ENCODE assay signal across 1 cellular context in the genomic region with DNA sequence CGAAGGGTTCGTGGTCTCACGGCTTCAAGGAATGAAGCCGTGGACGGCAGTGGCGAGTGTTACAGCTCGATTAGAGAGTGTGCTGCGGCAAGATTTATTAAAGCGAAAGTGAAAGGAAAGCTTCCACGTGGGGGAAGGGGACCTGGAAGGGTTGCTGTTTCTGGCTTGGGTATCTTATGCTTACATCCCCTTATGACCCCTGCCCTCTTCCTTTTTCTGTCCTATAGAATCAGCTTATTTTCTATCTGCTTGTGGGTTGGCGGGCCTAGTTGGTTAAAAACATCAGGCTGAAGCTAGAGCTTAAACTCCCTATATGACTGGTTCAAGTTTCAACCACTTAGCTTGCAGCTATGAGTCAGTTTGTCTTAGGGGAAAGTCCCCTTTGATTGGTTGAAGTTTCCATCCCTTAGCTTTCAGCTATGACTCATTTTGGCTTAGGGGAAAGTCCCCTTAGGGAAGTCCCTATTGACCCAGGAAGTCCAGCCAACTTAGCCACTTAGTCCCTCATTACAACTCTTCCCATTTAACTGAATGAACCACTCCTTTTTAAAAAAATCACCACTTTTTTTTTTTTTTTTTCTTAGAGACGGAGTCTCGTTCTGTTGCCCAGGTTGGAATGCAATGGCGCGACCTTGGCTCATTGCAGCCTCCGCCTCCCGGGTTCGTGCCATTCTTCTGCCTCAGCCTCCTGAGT.
TF ChIP-seq lines count a peak whose summit lies in the region.

No MANE protein-coding gene starts in this region.

TF ChIP-seq in K562, 482 proteins besides CTCF, POLR2A, EP300 and RAD21 (continued from another document and continues in another):
- TF ChIP-seq, protein P1, sequence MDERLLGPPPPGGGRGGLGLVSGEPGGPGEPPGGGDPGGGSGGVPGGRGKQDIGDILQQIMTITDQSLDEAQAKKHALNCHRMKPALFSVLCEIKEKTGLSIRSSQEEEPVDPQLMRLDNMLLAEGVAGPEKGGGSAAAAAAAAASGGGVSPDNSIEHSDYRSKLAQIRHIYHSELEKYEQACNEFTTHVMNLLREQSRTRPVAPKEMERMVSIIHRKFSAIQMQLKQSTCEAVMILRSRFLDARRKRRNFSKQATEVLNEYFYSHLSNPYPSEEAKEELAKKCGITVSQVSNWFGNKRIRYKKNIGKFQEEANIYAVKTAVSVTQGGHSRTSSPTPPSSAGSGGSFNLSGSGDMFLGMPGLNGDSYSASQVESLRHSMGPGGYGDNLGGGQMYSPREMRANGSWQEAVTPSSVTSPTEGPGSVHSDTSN (CRISPR knock-in tag; IDR thresholded peaks at IDR 0.05; ENCODE audit: low read depth): no peak
- TF ChIP-seq, protein P1 (tag; conservative IDR thresholded peaks at IDR 0.05; ENCODE audit: low read depth): peak; percentile 44
- TF ChIP-seq, protein P2, sequence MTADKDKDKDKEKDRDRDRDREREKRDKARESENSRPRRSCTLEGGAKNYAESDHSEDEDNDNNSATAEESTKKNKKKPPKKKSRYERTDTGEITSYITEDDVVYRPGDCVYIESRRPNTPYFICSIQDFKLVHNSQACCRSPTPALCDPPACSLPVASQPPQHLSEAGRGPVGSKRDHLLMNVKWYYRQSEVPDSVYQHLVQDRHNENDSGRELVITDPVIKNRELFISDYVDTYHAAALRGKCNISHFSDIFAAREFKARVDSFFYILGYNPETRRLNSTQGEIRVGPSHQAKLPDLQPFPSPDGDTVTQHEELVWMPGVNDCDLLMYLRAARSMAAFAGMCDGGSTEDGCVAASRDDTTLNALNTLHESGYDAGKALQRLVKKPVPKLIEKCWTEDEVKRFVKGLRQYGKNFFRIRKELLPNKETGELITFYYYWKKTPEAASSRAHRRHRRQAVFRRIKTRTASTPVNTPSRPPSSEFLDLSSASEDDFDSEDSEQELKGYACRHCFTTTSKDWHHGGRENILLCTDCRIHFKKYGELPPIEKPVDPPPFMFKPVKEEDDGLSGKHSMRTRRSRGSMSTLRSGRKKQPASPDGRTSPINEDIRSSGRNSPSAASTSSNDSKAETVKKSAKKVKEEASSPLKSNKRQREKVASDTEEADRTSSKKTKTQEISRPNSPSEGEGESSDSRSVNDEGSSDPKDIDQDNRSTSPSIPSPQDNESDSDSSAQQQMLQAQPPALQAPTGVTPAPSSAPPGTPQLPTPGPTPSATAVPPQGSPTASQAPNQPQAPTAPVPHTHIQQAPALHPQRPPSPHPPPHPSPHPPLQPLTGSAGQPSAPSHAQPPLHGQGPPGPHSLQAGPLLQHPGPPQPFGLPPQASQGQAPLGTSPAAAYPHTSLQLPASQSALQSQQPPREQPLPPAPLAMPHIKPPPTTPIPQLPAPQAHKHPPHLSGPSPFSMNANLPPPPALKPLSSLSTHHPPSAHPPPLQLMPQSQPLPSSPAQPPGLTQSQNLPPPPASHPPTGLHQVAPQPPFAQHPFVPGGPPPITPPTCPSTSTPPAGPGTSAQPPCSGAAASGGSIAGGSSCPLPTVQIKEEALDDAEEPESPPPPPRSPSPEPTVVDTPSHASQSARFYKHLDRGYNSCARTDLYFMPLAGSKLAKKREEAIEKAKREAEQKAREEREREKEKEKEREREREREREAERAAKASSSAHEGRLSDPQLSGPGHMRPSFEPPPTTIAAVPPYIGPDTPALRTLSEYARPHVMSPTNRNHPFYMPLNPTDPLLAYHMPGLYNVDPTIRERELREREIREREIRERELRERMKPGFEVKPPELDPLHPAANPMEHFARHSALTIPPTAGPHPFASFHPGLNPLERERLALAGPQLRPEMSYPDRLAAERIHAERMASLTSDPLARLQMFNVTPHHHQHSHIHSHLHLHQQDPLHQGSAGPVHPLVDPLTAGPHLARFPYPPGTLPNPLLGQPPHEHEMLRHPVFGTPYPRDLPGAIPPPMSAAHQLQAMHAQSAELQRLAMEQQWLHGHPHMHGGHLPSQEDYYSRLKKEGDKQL (CRISPR knock-in tag; IDR thresholded peaks at IDR 0.05; ENCODE audit: borderline replicate concordance): no peak
- TF ChIP-seq SMAD4 (CRISPR knock-in tag; conservative IDR thresholded peaks at IDR 0.05) (no peak), SIRT6 (IDR thresholded peaks at IDR 0.05; ENCODE audit: low read depth, low read length) (no peak), ZNF431 (CRISPR knock-in tag; IDR thresholded peaks at IDR 0.05) (no peak), BDP1 (IDR thresholded peaks at IDR 0.05; ENCODE audit: insufficient read depth, insufficient read length) (no peak), RUNX1 (IDR thresholded peaks at IDR 0.05; ENCODE audit: low read depth) (no peak), EHMT2 (IDR thresholded peaks at IDR 0.05) (0 out of 2 replicates have a peak, but pooled peaks have one; percentile 6), MED1 (CRISPR knock-in tag; IDR thresholded peaks at IDR 0.05; ENCODE audit: borderline replicate concordance) (no peak), CBX3 (IDR thresholded peaks at IDR 0.05; ENCODE audit: borderline replicate concordance in 1 of 2, low read length in 2 of 2) (no peak), HCFC1 (IDR thresholded peaks at IDR 0.05; ENCODE audit: low read depth, low read length) (peak; percentile 28; the same call in 1 of the 2 replicates), PHF8 (IDR thresholded peaks at IDR 0.05; ENCODE audit: borderline replicate concordance, low read length) (peak; percentile 11; the same call in 1 of the 2 replicates)
- TF ChIP-seq, protein P3, sequence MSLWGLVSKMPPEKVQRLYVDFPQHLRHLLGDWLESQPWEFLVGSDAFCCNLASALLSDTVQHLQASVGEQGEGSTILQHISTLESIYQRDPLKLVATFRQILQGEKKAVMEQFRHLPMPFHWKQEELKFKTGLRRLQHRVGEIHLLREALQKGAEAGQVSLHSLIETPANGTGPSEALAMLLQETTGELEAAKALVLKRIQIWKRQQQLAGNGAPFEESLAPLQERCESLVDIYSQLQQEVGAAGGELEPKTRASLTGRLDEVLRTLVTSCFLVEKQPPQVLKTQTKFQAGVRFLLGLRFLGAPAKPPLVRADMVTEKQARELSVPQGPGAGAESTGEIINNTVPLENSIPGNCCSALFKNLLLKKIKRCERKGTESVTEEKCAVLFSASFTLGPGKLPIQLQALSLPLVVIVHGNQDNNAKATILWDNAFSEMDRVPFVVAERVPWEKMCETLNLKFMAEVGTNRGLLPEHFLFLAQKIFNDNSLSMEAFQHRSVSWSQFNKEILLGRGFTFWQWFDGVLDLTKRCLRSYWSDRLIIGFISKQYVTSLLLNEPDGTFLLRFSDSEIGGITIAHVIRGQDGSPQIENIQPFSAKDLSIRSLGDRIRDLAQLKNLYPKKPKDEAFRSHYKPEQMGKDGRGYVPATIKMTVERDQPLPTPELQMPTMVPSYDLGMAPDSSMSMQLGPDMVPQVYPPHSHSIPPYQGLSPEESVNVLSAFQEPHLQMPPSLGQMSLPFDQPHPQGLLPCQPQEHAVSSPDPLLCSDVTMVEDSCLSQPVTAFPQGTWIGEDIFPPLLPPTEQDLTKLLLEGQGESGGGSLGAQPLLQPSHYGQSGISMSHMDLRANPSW (CRISPR knock-in tag; IDR thresholded peaks at IDR 0.05): no peak
- TF ChIP-seq, protein P4, sequence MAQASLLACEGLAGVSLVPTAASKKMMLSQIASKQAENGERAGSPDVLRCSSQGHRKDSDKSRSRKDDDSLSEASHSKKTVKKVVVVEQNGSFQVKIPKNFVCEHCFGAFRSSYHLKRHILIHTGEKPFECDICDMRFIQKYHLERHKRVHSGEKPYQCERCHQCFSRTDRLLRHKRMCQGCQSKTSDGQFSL (CRISPR knock-in tag; IDR thresholded peaks at IDR 0.05): no peak
- TF ChIP-seq, protein P4 (tag; IDR thresholded peaks at IDR 0.05): no peak
- TF ChIP-seq, protein P5, sequence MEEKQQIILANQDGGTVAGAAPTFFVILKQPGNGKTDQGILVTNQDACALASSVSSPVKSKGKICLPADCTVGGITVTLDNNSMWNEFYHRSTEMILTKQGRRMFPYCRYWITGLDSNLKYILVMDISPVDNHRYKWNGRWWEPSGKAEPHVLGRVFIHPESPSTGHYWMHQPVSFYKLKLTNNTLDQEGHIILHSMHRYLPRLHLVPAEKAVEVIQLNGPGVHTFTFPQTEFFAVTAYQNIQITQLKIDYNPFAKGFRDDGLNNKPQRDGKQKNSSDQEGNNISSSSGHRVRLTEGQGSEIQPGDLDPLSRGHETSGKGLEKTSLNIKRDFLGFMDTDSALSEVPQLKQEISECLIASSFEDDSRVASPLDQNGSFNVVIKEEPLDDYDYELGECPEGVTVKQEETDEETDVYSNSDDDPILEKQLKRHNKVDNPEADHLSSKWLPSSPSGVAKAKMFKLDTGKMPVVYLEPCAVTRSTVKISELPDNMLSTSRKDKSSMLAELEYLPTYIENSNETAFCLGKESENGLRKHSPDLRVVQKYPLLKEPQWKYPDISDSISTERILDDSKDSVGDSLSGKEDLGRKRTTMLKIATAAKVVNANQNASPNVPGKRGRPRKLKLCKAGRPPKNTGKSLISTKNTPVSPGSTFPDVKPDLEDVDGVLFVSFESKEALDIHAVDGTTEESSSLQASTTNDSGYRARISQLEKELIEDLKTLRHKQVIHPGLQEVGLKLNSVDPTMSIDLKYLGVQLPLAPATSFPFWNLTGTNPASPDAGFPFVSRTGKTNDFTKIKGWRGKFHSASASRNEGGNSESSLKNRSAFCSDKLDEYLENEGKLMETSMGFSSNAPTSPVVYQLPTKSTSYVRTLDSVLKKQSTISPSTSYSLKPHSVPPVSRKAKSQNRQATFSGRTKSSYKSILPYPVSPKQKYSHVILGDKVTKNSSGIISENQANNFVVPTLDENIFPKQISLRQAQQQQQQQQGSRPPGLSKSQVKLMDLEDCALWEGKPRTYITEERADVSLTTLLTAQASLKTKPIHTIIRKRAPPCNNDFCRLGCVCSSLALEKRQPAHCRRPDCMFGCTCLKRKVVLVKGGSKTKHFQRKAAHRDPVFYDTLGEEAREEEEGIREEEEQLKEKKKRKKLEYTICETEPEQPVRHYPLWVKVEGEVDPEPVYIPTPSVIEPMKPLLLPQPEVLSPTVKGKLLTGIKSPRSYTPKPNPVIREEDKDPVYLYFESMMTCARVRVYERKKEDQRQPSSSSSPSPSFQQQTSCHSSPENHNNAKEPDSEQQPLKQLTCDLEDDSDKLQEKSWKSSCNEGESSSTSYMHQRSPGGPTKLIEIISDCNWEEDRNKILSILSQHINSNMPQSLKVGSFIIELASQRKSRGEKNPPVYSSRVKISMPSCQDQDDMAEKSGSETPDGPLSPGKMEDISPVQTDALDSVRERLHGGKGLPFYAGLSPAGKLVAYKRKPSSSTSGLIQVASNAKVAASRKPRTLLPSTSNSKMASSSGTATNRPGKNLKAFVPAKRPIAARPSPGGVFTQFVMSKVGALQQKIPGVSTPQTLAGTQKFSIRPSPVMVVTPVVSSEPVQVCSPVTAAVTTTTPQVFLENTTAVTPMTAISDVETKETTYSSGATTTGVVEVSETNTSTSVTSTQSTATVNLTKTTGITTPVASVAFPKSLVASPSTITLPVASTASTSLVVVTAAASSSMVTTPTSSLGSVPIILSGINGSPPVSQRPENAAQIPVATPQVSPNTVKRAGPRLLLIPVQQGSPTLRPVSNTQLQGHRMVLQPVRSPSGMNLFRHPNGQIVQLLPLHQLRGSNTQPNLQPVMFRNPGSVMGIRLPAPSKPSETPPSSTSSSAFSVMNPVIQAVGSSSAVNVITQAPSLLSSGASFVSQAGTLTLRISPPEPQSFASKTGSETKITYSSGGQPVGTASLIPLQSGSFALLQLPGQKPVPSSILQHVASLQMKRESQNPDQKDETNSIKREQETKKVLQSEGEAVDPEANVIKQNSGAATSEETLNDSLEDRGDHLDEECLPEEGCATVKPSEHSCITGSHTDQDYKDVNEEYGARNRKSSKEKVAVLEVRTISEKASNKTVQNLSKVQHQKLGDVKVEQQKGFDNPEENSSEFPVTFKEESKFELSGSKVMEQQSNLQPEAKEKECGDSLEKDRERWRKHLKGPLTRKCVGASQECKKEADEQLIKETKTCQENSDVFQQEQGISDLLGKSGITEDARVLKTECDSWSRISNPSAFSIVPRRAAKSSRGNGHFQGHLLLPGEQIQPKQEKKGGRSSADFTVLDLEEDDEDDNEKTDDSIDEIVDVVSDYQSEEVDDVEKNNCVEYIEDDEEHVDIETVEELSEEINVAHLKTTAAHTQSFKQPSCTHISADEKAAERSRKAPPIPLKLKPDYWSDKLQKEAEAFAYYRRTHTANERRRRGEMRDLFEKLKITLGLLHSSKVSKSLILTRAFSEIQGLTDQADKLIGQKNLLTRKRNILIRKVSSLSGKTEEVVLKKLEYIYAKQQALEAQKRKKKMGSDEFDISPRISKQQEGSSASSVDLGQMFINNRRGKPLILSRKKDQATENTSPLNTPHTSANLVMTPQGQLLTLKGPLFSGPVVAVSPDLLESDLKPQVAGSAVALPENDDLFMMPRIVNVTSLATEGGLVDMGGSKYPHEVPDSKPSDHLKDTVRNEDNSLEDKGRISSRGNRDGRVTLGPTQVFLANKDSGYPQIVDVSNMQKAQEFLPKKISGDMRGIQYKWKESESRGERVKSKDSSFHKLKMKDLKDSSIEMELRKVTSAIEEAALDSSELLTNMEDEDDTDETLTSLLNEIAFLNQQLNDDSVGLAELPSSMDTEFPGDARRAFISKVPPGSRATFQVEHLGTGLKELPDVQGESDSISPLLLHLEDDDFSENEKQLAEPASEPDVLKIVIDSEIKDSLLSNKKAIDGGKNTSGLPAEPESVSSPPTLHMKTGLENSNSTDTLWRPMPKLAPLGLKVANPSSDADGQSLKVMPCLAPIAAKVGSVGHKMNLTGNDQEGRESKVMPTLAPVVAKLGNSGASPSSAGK (IDR thresholded peaks at IDR 0.05): peak; percentile 52
- TF ChIP-seq, protein P6, sequence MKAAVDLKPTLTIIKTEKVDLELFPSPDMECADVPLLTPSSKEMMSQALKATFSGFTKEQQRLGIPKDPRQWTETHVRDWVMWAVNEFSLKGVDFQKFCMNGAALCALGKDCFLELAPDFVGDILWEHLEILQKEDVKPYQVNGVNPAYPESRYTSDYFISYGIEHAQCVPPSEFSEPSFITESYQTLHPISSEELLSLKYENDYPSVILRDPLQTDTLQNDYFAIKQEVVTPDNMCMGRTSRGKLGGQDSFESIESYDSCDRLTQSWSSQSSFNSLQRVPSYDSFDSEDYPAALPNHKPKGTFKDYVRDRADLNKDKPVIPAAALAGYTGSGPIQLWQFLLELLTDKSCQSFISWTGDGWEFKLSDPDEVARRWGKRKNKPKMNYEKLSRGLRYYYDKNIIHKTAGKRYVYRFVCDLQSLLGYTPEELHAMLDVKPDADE (conservative IDR thresholded peaks at IDR 0.05; ENCODE audit: control insufficient read depth, low read depth, low read length): no peak
- TF ChIP-seq, protein P7, sequence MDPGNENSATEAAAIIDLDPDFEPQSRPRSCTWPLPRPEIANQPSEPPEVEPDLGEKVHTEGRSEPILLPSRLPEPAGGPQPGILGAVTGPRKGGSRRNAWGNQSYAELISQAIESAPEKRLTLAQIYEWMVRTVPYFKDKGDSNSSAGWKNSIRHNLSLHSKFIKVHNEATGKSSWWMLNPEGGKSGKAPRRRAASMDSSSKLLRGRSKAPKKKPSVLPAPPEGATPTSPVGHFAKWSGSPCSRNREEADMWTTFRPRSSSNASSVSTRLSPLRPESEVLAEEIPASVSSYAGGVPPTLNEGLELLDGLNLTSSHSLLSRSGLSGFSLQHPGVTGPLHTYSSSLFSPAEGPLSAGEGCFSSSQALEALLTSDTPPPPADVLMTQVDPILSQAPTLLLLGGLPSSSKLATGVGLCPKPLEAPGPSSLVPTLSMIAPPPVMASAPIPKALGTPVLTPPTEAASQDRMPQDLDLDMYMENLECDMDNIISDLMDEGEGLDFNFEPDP (CRISPR knock-in tag; IDR thresholded peaks at IDR 0.05): no peak
